In the genomic region with DNA sequence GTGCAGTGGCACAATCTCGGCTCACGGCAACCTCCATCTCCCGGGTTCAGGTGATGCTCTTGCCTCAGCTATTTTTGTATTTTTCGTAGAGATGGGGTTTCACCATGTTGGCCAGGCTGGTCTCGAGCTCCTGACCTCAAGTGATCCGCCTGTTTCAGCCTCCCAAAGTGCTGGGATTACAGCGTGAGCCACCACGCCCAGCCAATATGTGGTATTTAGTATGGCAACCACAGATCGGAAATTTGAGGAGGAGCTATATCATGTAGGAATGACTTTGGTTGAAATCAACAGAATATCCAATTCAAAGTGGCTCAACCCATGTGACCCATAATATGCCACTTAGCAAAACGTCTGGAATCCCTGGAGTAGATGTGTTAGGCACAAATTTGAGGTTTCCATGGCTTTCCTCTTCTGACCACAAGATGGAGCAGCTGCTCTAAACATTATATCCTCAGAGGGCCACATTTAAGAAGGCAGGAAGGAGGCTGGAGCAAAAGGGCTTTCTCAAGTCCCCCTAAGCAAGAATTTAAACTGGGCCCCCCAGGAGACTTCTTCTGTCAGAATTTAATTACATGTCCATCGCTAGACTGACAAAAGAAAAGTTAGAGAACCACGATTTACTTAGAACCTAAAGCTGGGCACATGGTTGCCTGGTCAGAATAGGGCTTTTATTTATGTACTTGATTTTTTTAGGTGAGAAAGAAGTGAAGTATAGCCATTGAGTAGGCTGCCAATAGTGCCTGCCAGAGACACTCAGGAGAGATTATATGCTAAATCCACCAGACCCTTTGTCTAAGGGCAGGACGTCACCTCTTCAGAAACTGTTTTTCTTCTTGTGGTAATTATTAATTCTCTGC, we compare ENCODE assay signal across 8 cellular contexts. TPM values are rescaled to one million over a fixed set of nuclear protein-coding genes. Genes with fewer than 3 reads are reported as not detected.
A peak's percentile ranks its signal among the peaks of the same experiment; 100 is the strongest.
DNase-seq lines count a peak whose midpoint lies in the region; ATAC-seq, FAIRE-seq and TF ChIP-seq lines count a peak whose summit lies in the region.

No MANE protein-coding gene starts in this region.

- H3K4me3 ChIP-seq in AG04450 (ENCODE audit: low read depth, low read length) = no peak overlapping the region
- no peak overlapping the region for H3K4me3 ChIP-seq in SU-DHL-6 (ENCODE audit: insufficient read depth, low read length, poor library complexity, severe bottlenecking)
- no peak overlapping the region for H3K4me3 ChIP-seq in lower leg skin (ENCODE audit: low read depth, poor library complexity, severe bottlenecking)
- no peak overlapping the region for H3K4me3 ChIP-seq in stomach

- CTCF ChIA-PET in AG04450 (lab: Charles Lee) = interaction anchor here (0.6 to 4.3 kb wide), 48 partner anchors 8 to 786 kb away, joined by 3 to 145 read pairs (median 4); a partner anchor contains a TSS

- 51% methylated on average over 13 of the region's 13 CpGs for WGBS in lower leg skin, 2 donors
- 51 to 57% (median 55%) methylated on average over 13 of the region's 13 CpGs for WGBS in stomach, 5 donors

- H3K4me2 ChIP-seq in SU-DHL-6 (ENCODE audit: low read depth, low read length, poor library complexity, severe bottlenecking) = no peak overlapping the region

- H3K9ac ChIP-seq in SU-DHL-6 (ENCODE audit: low read length) = no peak overlapping the region

- no peak for TF ChIP-seq EP300 in stomach (IDR thresholded peaks at IDR 0.05)

- no peak for ATAC-seq in HG02623 (IDR thresholded peaks at IDR 0.05; ENCODE audit: unreplicated experiment)

- TF ChIP-seq POLR2A in GM12891 (IDR thresholded peaks at IDR 0.05; ENCODE audit: low read depth, low read length) (no peak), lower leg skin (IDR thresholded peaks at IDR 0.05) (no peak), stomach (IDR thresholded peaks at IDR 0.05) (no peak)

- no peaks in the 10 kb centered on the region for H4K20me1 ChIP-seq in SU-DHL-6 (ENCODE audit: low read depth, low read length)

- H3K27ac ChIP-seq in AG04450 (ENCODE audit: low read depth, low read length) = no peak overlapping the region
- no peak overlapping the region for H3K27ac ChIP-seq in SU-DHL-6 (ENCODE audit: low read depth, low read length)
- H3K27ac ChIP-seq in stomach = no peak overlapping the region

- H3F3A ChIP-seq in SU-DHL-6 (ENCODE audit: insufficient read depth) = no peaks in the 10 kb centered on the region

- POLR2A ChIA-PET in AG04450 (lab: Yijun Ruan, JAX) = no interaction called here

- no peaks in the 10 kb centered on the region for H3K79me2 ChIP-seq in SU-DHL-6 (ENCODE audit: insufficient read depth, low read length)

- no peaks in the 10 kb centered on the region for H3K4me1 ChIP-seq in stomach

- FAIRE-seq in GM12891 (lab: Jason Lieb, UNC) = peak; percentile 90

- intact Hi-C loops in lower leg skin (cut with DNase I; ENCODE audit: low total_unique reads) = loop anchor here (5.0 kb wide), 1 partner anchor 417 kb away; no protein-coding TSS in a partner anchor
- intact Hi-C loops in stomach (cut with DNase I; ENCODE audit: low total_unique reads) = loop anchor here (5.0 kb wide), 1 partner anchor 417 kb away; no protein-coding TSS in a partner anchor

- DNase-seq in AG04450 (ENCODE audit: low read depth, low spot score) = peak; percentile 43
- peak; percentile 46 for DNase-seq in GM12891 (ENCODE audit: insufficient read length, low spot score)
- peak; percentile 29 to 68 for DNase-seq in NCI-H187 (lab: John Stamatoyannopoulos, UW)
- DNase-seq in dedifferentiated amniotic fluid mesenchymal stem cell (ENCODE audit: extremely low spot score) = peak; percentile 77
- peak; percentile 41 to 67 for DNase-seq in lower leg skin (ENCODE audit: low spot score in 2 of 2)
- peak; percentile 34 for DNase-seq in stomach

- no peaks in the 10 kb centered on the region for H3K9me2 ChIP-seq in SU-DHL-6 (replicated peaks; ENCODE audit: insufficient read depth, low read length)

- H3K36me3 ChIP-seq in SU-DHL-6 (ENCODE audit: low read length) (no peaks in the 10 kb centered on the region), stomach (no peaks in the 10 kb centered on the region)

- H2AFZ ChIP-seq in SU-DHL-6 (ENCODE audit: low read depth, low read length, severe bottlenecking) = peak overlapping the region; percentile 70

- peak; percentile 92 for TF ChIP-seq CTCF in AG04450 (IDR thresholded peaks at IDR 0.05; ENCODE audit: low read depth, low read length)
- peak; percentile 69 for TF ChIP-seq CTCF in SU-DHL-6 (IDR thresholded peaks at IDR 0.05; ENCODE audit: insufficient read depth, low read length, poor library complexity, severe bottlenecking)
- TF ChIP-seq CTCF in lower leg skin (IDR thresholded peaks at IDR 0.05) = peak in 1 of 3 donors; percentile 61
- TF ChIP-seq CTCF in stomach (IDR thresholded peaks at IDR 0.05) = peak in 5 of 7 experiments; percentile 29 to 85 (median 73)

- peaks cover 4% of the 10 kb centered on the region for H3K27me3 ChIP-seq in AG04450 (ENCODE audit: control insufficient read depth, insufficient read depth, low read length)
- no peaks in the 10 kb centered on the region for H3K27me3 ChIP-seq in SU-DHL-6 (ENCODE audit: low read length)
- H3K27me3 ChIP-seq in stomach = peaks cover 0 to 20% (median 5%) of the 10 kb centered on the region in 3 donors

- H3K9me3 ChIP-seq in AG04450 (ENCODE audit: control insufficient read depth, insufficient read depth, low read length) (no peaks in the 10 kb centered on the region), SU-DHL-6 (ENCODE audit: insufficient read depth, low read length) (no peaks in the 10 kb centered on the region), stomach (no peaks in the 10 kb centered on the region)

TF ChIP-seq in GM12891, 5 proteins besides CTCF, POLR2A, EP300 and RAD21:
- no peak for TF ChIP-seq PAX5 (IDR thresholded peaks at IDR 0.05; ENCODE audit: insufficient read depth, low read length, severe bottlenecking)
- no peak for TF ChIP-seq TAF1 (IDR thresholded peaks at IDR 0.05; ENCODE audit: low read depth, low read length)
- TF ChIP-seq SPI1 (IDR thresholded peaks at IDR 0.05; ENCODE audit: low read depth, low read length) = no peak
- no peak for TF ChIP-seq POLR2AphosphoS5 (IDR thresholded peaks at IDR 0.05; ENCODE audit: low read depth, low read length)
- TF ChIP-seq POU2F2 (IDR thresholded peaks at IDR 0.05; ENCODE audit: low read depth, low read length) = no peak

RNA-seq across cellular contexts. Expression of a gene that starts 49.6 kb away (rescaled TPM):
- polyA plus RNA-seq in AG04450 (2011; rRNA removed) = 22.4 and 27.3 TPM in 2 replicates
- polyA minus RNA-seq in AG04450 (2011; rRNA and poly(A)+ RNA removed) = 28.3 and 41.4 TPM in 2 replicates
- 26.9 TPM for polyA plus RNA-seq in GM12891 (2012; ENCODE audit: low read depth, missing spikeins)
- 10 to 100 TPM; 58.1 to 68.4 (median 65.8) TPM for total RNA-seq in lower leg skin
- 100 to 1,000 TPM in 2 of 5 donors, 10 to 100 TPM in 3; 14.8 to 216 (median 66.5) TPM for total RNA-seq in stomach
- polyA plus RNA-seq in stomach = 10 to 100 TPM; 14.6 to 30.7 (median 17.9) TPM
